In the genomic region with DNA sequence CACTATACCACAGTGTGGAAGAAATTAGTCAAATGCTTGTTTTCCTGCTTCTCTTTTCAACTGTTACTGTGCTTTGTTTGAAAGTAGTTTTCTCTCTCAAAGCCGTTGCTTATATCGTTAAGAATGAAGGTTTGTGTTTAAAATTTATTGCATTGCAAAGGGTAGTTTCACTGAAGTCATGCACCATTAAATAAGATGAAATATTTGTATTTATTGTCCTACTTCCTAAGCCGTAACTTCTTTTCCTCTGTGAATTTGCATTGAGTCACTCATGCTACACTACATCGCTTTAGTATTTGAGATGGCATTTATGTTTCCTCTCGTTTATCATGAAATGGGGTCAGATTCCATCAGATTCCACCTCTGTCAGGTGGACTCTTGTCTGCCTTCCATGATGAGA, we compare ENCODE assay signal across 24 cellular contexts.
"Had no signal": no experiment of that assay in that cellular context is flagged by ENCODE, and none has a peak within 500 bp of the region (broad histone marks: within the 10 kb centered on the region; RNA-seq: fewer than 3 reads in every experiment).

No MANE protein-coding gene starts in this region.

- H3K4me1 Mint-ChIP-seq: naive thymus-derived CD8-positive, alpha-beta T cell; stimulated activated effector memory CD8-positive, alpha-beta T cell treated with anti-CD3 and anti-CD28 coated beads, Interleukin-12 subunit alpha, Interleukin-12 subunit beta, amount 100 ng/mL, for 72 hours had no signal

- H3K9me3 ChIP-seq: ovary, sigmoid colon, suprapubic skin, tibial artery, upper lobe of right lung had no signal

- H3K4me3 ChIP-seq: hepatocyte, left lung, lower lobe of right lung, ovary, sigmoid colon, spleen, suprapubic skin, thoracic aorta, tibial artery, upper lobe of right lung had no signal

- ATAC-seq: left cardiac atrium; left lung; lower lobe of right lung; naive thymus-derived CD8-positive, alpha-beta T cell; right cardiac atrium; stimulated activated effector memory CD8-positive, alpha-beta T cell treated with anti-CD3 and anti-CD28 coated beads, Interleukin-12 subunit alpha, Interleukin-12 subunit beta, amount 100 ng/mL, for 72 hours; upper lobe of right lung had no signal

- H3K4me2 ChIP-seq: hepatocyte had no signal

- H3K36me3 ChIP-seq: ovary had no signal

- H3K27me3 Mint-ChIP-seq: progenitor cell of endocrine pancreas had no signal

- H3K4me3 Mint-ChIP-seq: naive thymus-derived CD8-positive, alpha-beta T cell; stimulated activated effector memory CD8-positive, alpha-beta T cell treated with anti-CD3 and anti-CD28 coated beads, Interleukin-12 subunit alpha, Interleukin-12 subunit beta, amount 100 ng/mL, for 72 hours; stimulated activated naive CD8-positive, alpha-beta T cell treated with anti-CD3 and anti-CD28 coated beads, Interleukin-15, Interleukin-2, amounts not matched to agents 100 ng/mL and 50 ng/mL, for 24 hours had no signal

- H3K27me3 ChIP-seq: hepatocyte, left lung, ovary, sigmoid colon, suprapubic skin, tibial artery, upper lobe of right lung had no signal

- H3K36me3 Mint-ChIP-seq: stimulated activated effector memory CD8-positive, alpha-beta T cell treated with anti-CD3 and anti-CD28 coated beads, Interleukin-12 subunit alpha, Interleukin-12 subunit beta, amount 100 ng/mL, for 72 hours had no signal

- H3K27ac Mint-ChIP-seq: naive thymus-derived CD8-positive, alpha-beta T cell; progenitor cell of endocrine pancreas; stimulated activated effector memory CD8-positive, alpha-beta T cell treated with anti-CD3 and anti-CD28 coated beads, Interleukin-12 subunit alpha, Interleukin-12 subunit beta, amount 100 ng/mL, for 72 hours; stimulated activated naive CD8-positive, alpha-beta T cell treated with anti-CD3 and anti-CD28 coated beads, Interleukin-15, Interleukin-2, amounts not matched to agents 100 ng/mL and 50 ng/mL, for 24 hours had no signal

- H3K9me3 Mint-ChIP-seq: stimulated activated effector memory CD8-positive, alpha-beta T cell treated with anti-CD3 and anti-CD28 coated beads, Interleukin-12 subunit alpha, Interleukin-12 subunit beta, amount 100 ng/mL, for 72 hours; stimulated activated naive CD8-positive, alpha-beta T cell treated with anti-CD3 and anti-CD28 coated beads, Interleukin-15, Interleukin-2, amounts not matched to agents 100 ng/mL and 50 ng/mL, for 24 hours had no signal

- H3K27ac ChIP-seq: hepatocyte, left lung, lower lobe of right lung, ovary, sigmoid colon, spleen, suprapubic skin, thoracic aorta, tibial artery, upper lobe of right lung had no signal

- H3K4me1 ChIP-seq: left lung, lower lobe of right lung, sigmoid colon, spleen, tibial artery, upper lobe of right lung had no signal

- DNase-seq: islet precursor cell; left cardiac atrium; left lung; lower lobe of right lung; mammary epithelial cell; mesenchymal stem cell; naive thymus-derived CD8-positive, alpha-beta T cell; ovary; retina; right cardiac atrium; sigmoid colon; small intestine; spleen; stimulated activated CD4-positive, alpha-beta T cell treated with anti-CD3 and anti-CD28 coated beads, Interleukin-4, amount 100 ng/mL, for 24 hours; stimulated activated naive CD4-positive, alpha-beta T cell; tibial artery; trophoblast cell; upper lobe of right lung had no signal

- H2AFZ ChIP-seq: hepatocyte had no signal

- H3K79me2 ChIP-seq: hepatocyte had no signal
